Comparison of ENCODE assay signal across 20 cellular contexts in the genomic region with DNA sequence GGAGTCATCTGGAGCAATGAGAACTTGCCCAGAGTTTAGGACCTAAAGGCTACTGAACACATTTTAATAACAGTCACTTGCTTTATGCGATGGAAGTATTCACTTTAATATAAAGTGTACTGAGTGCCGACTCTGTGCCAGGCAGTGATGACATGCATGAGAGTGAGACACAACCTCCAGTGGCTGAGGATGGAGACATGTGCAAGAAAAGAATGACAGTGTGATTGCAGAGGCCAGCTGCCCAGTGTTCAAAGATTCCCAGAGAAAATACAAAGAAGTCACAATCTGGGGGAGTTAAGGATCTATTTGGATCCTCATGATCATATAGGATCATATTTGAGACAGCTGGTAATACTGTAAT.
"Had no signal": no experiment of that assay in that cellular context is flagged by ENCODE, and none has a peak within 500 bp of the region (broad histone marks: within the 10 kb centered on the region; RNA-seq: fewer than 3 reads in every experiment).

No MANE protein-coding gene starts in this region.

- H3K4me1 ChIP-seq: body of pancreas had no signal

- ATAC-seq: activated CD8-positive, alpha-beta memory T cell treated with anti-CD3 and anti-CD28 coated beads, Interleukin-2, amount 10 ng/mL, durations not matched to agents 7 days and 5 days; body of pancreas; gastrocnemius medialis; heart right ventricle; right lobe of liver; T-helper 17 cell had no signal

- H3K9me3 Mint-ChIP-seq: activated CD4-positive, alpha-beta memory T cell treated with anti-CD3 and anti-CD28 coated beads for 36 hours; activated naive CD4-positive, alpha-beta T cell treated with anti-CD3 and anti-CD28 coated beads for 36 hours; activated T-helper 2 cell treated with anti-CD3 and anti-CD28 coated beads, Interferon-gamma antibody, Interleukin-2, Interleukin-4, amounts not matched to agents 10 μg/mL and 5 μg/mL and 100 μg/mL, durations not matched to agents 14 hours and 24 hours and 36 hours; dendritic cell treated with granulocyte-macrophage colony-stimulating factor and Interleukin-4, amounts not matched to agents 40 ng/mL and 50 ng/mL, for 4 days; nephron progenitor cell had no signal

- H3K4me3 ChIP-seq: adrenal gland, body of pancreas, gastrocnemius medialis, heart right ventricle, right lobe of liver, stomach, thoracic aorta had no signal

- DNase-seq: activated CD4-positive, alpha-beta memory T cell treated with anti-CD3 and anti-CD28 coated beads for 36 hours; activated CD8-positive, alpha-beta memory T cell treated with anti-CD3 and anti-CD28 coated beads, Interleukin-2, amount 10 ng/mL, durations not matched to agents 7 days and 5 days; activated naive CD4-positive, alpha-beta T cell treated with anti-CD3 and anti-CD28 coated beads for 36 hours; activated T-cell treated with anti-CD3 and anti-CD28 coated beads, Interleukin-2, amount 50 U/mL, for 1 hour; body of pancreas; effector memory CD4-positive, alpha-beta T cell; gastrocnemius medialis; heart right ventricle; left cardiac atrium; nephron progenitor cell; right lobe of liver; stimulated activated CD4-positive, alpha-beta T cell treated with anti-CD3 and anti-CD28 coated beads, Interleukin-12 subunit alpha, Interleukin-12 subunit beta, amount 100 ng/mL, for 4 hours; stimulated activated CD4-positive, alpha-beta T cell treated with anti-CD3 and anti-CD28 coated beads, Interleukin-2, amount 100 ng/mL, for 24 hours; stomach; T-helper 17 cell; WERI-Rb-1 had no signal

- H3K9me3 ChIP-seq: adrenal gland, body of pancreas, gastrocnemius medialis, heart right ventricle, right lobe of liver, stomach, thoracic aorta had no signal

- H3K27me3 Mint-ChIP-seq: activated CD4-positive, alpha-beta memory T cell treated with anti-CD3 and anti-CD28 coated beads for 36 hours; dendritic cell treated with granulocyte-macrophage colony-stimulating factor and Interleukin-4, amounts not matched to agents 40 ng/mL and 50 ng/mL, for 4 days had no signal

- H3K27me3 ChIP-seq: adrenal gland, body of pancreas, gastrocnemius medialis, heart right ventricle, right lobe of liver, stomach had no signal

- H3K36me3 Mint-ChIP-seq: activated CD4-positive, alpha-beta memory T cell treated with anti-CD3 and anti-CD28 coated beads for 36 hours; activated CD8-positive, alpha-beta memory T cell treated with anti-CD3 and anti-CD28 coated beads, Interleukin-2, amount 10 ng/mL, durations not matched to agents 7 days and 5 days had no signal

- H3K27ac ChIP-seq: adrenal gland, body of pancreas, gastrocnemius medialis, heart right ventricle, right lobe of liver, stomach, thoracic aorta, WERI-Rb-1 had no signal

- H3K4me3 Mint-ChIP-seq: activated CD4-positive, alpha-beta memory T cell treated with anti-CD3 and anti-CD28 coated beads for 36 hours; activated CD8-positive, alpha-beta memory T cell treated with anti-CD3 and anti-CD28 coated beads, Interleukin-2, amount 10 ng/mL, durations not matched to agents 7 days and 5 days; activated naive CD4-positive, alpha-beta T cell treated with anti-CD3 and anti-CD28 coated beads for 36 hours; dendritic cell treated with granulocyte-macrophage colony-stimulating factor and Interleukin-4, amounts not matched to agents 40 ng/mL and 50 ng/mL, for 4 days; nephron progenitor cell; T-helper 17 cell had no signal

- H3K4me1 Mint-ChIP-seq: activated CD8-positive, alpha-beta memory T cell treated with anti-CD3 and anti-CD28 coated beads, Interleukin-2, amount 10 ng/mL, durations not matched to agents 7 days and 5 days; T-helper 17 cell had no signal

- H3K36me3 ChIP-seq: adrenal gland, gastrocnemius medialis, heart right ventricle, right lobe of liver, stomach, thoracic aorta, WERI-Rb-1 had no signal

- H3K27ac Mint-ChIP-seq: activated CD4-positive, alpha-beta memory T cell treated with anti-CD3 and anti-CD28 coated beads for 36 hours; activated CD8-positive, alpha-beta memory T cell treated with anti-CD3 and anti-CD28 coated beads, Interleukin-2, amount 10 ng/mL, durations not matched to agents 7 days and 5 days; activated naive CD4-positive, alpha-beta T cell treated with anti-CD3 and anti-CD28 coated beads for 36 hours; activated T-helper 2 cell treated with anti-CD3 and anti-CD28 coated beads, Interferon-gamma antibody, Interleukin-2, Interleukin-4, amounts not matched to agents 10 μg/mL and 5 μg/mL and 100 μg/mL, durations not matched to agents 14 hours and 24 hours and 36 hours; dendritic cell treated with granulocyte-macrophage colony-stimulating factor and Interleukin-4, amounts not matched to agents 40 ng/mL and 50 ng/mL, for 4 days; nephron progenitor cell; T-helper 17 cell had no signal
